In the genomic region with DNA sequence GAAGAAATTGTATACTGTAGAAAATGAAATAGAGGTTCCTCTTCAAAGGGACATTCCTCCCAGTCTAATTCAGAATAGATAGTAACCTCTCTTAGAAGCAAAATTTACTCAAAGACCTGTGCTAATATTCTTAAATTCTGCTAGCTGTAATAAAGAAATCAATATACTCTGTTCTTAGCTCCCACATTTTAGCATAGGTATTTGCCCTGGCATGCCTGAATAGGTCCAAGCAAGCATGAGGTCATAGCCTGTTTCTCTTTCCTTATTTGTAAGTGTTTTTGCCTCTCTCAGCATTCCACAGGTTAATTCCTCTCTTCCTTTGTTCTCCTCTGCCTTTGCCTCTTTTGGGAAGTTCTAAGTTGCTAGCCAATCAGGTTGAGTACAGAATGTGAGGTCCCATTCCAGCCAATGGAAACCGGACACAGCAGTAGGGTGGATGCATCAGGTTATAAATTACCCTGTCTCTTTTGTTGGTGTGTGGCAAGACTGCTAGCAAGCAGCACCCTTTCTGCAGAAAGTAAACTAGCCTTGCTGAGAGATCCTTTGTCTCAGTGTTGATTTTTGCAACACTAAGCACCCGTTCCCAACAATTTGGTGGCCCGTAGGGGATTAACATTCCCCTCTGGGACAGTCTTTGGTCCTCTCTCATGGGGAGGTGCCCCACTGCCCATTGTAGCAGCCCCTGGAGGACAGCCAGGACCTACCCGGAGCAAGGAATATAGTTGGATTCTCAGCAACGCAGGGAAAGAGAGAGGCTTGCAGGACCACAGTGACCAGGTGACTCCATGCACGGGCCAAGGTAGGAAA, we compare ENCODE assay signal across 17 cellular contexts. TPM values are rescaled to one million over a fixed set of nuclear protein-coding genes. Genes with fewer than 3 reads are reported as not detected.
"Had no signal": no experiment of that assay in that cellular context is flagged by ENCODE, and none has a peak within 500 bp of the region (broad histone marks: within the 10 kb centered on the region; RNA-seq: fewer than 3 reads in every experiment).

No MANE protein-coding gene starts in this region.

RNA-seq across cellular contexts. Expression of a gene that starts 2.3 kb away (rescaled TPM):
- total RNA-seq: activated CD4-positive, alpha-beta memory T cell treated with anti-CD3 and anti-CD28 coated beads, Interleukin-2, amount 10 ng/mL, durations not matched to agents 7 days and 5 days; activated CD4-positive, alpha-beta T cell treated with anti-CD3 and anti-CD28 coated beads, Interleukin-2, amount 10 ng/mL, durations not matched to agents 24 days and 14 days; activated naive CD4-positive, alpha-beta T cell treated with anti-CD3 and anti-CD28 coated beads for 36 hours; activated naive CD8-positive, alpha-beta T cell treated with anti-CD3 and anti-CD28 coated beads, Interleukin-2, amount 10 ng/mL, durations not matched to agents 7 days and 5 days; activated T-cell treated with anti-CD3 and anti-CD28 coated beads, Interleukin-2, amount 50 U/mL, for 72 hours; cardiac muscle cell; cerebellum; esophagus muscularis mucosa; gastrocnemius medialis; kidney epithelial cell; left lung; lung; natural killer cell; right lobe of liver; T-helper 2 cell treated with Interferon-gamma antibody and Interleukin-4, amounts not matched to agents 100 ng/mL and 5 ng/mL, for 36 hours; transverse colon; uterus had no signal
- polyA plus RNA-seq: cardiac muscle cell, lung had no signal

RNA-seq across cellular contexts. Expression of a gene that starts 32.2 kb away (rescaled TPM):
- total RNA-seq: activated CD4-positive, alpha-beta memory T cell treated with anti-CD3 and anti-CD28 coated beads, Interleukin-2, amount 10 ng/mL, durations not matched to agents 7 days and 5 days; activated CD4-positive, alpha-beta T cell treated with anti-CD3 and anti-CD28 coated beads, Interleukin-2, amount 10 ng/mL, durations not matched to agents 24 days and 14 days; activated naive CD4-positive, alpha-beta T cell treated with anti-CD3 and anti-CD28 coated beads for 36 hours; gastrocnemius medialis; natural killer cell had no signal

RNA-seq across cellular contexts. Expression of a gene that starts 34.6 kb away (rescaled TPM):
- total RNA-seq: activated CD4-positive, alpha-beta memory T cell treated with anti-CD3 and anti-CD28 coated beads, Interleukin-2, amount 10 ng/mL, durations not matched to agents 7 days and 5 days; activated CD4-positive, alpha-beta T cell treated with anti-CD3 and anti-CD28 coated beads, Interleukin-2, amount 10 ng/mL, durations not matched to agents 24 days and 14 days; activated naive CD4-positive, alpha-beta T cell treated with anti-CD3 and anti-CD28 coated beads for 36 hours; activated naive CD8-positive, alpha-beta T cell treated with anti-CD3 and anti-CD28 coated beads, Interleukin-2, amount 10 ng/mL, durations not matched to agents 7 days and 5 days; activated T-cell treated with anti-CD3 and anti-CD28 coated beads, Interleukin-2, amount 50 U/mL, for 72 hours; cardiac muscle cell; esophagus muscularis mucosa; gastrocnemius medialis; kidney epithelial cell; natural killer cell; right lobe of liver; T-helper 2 cell treated with Interferon-gamma antibody and Interleukin-4, amounts not matched to agents 100 ng/mL and 5 ng/mL, for 36 hours; transverse colon had no signal
